Comparison of ENCODE assay signal across 8 cellular contexts in the genomic region with DNA sequence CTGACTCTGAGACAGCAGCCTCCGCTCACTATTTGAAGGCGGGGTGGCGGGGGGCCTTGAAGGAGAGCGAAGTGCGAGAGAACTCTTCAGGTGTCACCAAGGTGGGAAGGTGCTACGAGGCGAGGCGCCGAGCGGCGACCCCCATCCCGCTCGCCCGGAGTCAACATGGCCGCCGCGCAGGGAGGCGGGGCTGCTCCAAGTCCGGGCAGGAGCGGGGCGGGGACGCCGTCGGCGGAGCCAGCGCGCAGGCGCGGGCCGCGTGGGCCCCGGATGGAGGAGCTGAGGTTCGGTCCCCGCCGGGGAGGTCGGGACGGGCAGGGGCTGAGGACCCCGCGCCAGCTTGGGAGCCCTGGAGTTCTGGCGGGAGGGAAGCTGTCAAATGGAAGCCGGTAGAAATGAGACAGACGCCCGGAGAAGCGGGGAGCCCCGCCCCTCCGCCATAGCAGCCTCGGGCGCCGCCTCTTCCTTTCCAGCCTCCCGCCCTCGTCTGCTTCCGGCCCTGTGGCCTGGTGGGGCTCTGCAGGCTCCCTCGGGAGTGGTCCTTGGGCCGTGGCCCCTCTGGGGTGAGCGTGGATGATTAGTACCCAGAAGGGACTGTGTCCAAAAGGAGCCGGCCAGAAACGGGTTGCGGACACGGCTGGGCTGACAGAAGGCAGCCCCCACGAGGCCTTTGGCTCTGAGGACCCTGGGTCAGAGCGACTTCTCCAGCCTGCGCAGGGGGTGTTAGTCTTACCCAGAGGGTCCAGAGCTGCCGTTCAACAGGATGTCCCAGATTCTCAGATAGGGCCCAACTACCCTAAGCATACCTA. TPM values are rescaled to one million over a fixed set of nuclear protein-coding genes. Genes with fewer than 3 reads are reported as not detected.
DNase-seq lines count a peak whose midpoint lies in the region; ATAC-seq, FAIRE-seq and TF ChIP-seq lines count a peak whose summit lies in the region.

A gene (plus strand): TSS at position 245 of the 809 bp plus-strand sequence. CDS start 2,866 bp downstream, outside the sequence.

- WGBS in pancreas, 2 donors, result 0% methylated on average over 62 to 63 of the region's 63 CpGs
- 0 to 1% methylated on average over 9 to 30 of the region's 63 CpGs for WGBS in thyroid gland, 2 donors

- DNase-seq in HFF-Myc (ENCODE audit: extremely low read depth, low read depth) (no peak), NCI-H1048 (lab: John Stamatoyannopoulos, UW) (peak; percentile 58), SKM-1 (lab: John Stamatoyannopoulos, UW; ENCODE audit: unreplicated experiment) (peak; percentile 63), head of caudate nucleus (peak; percentile 68 to 95 (median 90)), pancreas (peak; percentile 80 to 95 (median 88)), thyroid gland (peak; percentile 87 to 89)

- ATAC-seq in pancreas, result peak; percentile 81 to 90 (median 87)

- no peaks in the 10 kb centered on the region for H3K27me3 Mint-ChIP-seq in activated naive CD4-positive, alpha-beta T cell treated with anti-CD3 and anti-CD28 coated beads, Interleukin-2, amount 50 U/mL, for 24 hours

- TF ChIP-seq CTCF in HFF-Myc (IDR thresholded peaks at IDR 0.05; ENCODE audit: low read depth, low read length, missing control alignments) (no peak), pancreas (IDR thresholded peaks at IDR 0.05) (no peak), thyroid gland (IDR thresholded peaks at IDR 0.05) (peak in 4 of 6 experiments; percentile 10 to 45 (median 24))

- intact Hi-C loops in head of caudate nucleus (cut with DNase I) (loop anchor here (2.0 kb wide), 2 partner anchors 93 to 185 kb away; no protein-coding TSS in a partner anchor), pancreas (cut with DNase I) (no loop called here), thyroid gland (cut with DNase I) (loop anchor here (5.0 kb wide), 1 partner anchor 91 kb away; a partner anchor contains a TSS)

- H3K36me3 ChIP-seq in pancreas (no peaks in the 10 kb centered on the region), thyroid gland (no peaks in the 10 kb centered on the region)

- H3K4me3 ChIP-seq in GM08714 (ENCODE audit: low read length), result peak within 1 kb of the TSS; percentile 70
- peak within 1 kb of the TSS; percentile 65 for H3K4me3 ChIP-seq in HFF-Myc (replicated peaks; ENCODE audit: low read depth, low read length)
- H3K4me3 ChIP-seq in pancreas, result peak within 1 kb of the TSS; percentile 76 to 91 (median 86)
- peak within 1 kb of the TSS; percentile 23 to 61 (median 55) for H3K4me3 ChIP-seq in thyroid gland (replicated peaks in 1 of 3)

- peak; percentile 19 to 89 for TF ChIP-seq POLR2A in thyroid gland (IDR thresholded peaks at IDR 0.05)

- H3K27ac ChIP-seq in pancreas, result peak within 1 kb of the TSS; percentile 93 to 99 (median 97)
- peak within 1 kb of the TSS; percentile 93 to 100 (median 98) for H3K27ac ChIP-seq in thyroid gland

- H3K27ac Mint-ChIP-seq in activated naive CD4-positive, alpha-beta T cell treated with anti-CD3 and anti-CD28 coated beads, Interleukin-2, amount 50 U/mL, for 24 hours, result peak within 1 kb of the TSS; percentile 100

- H3K4me1 ChIP-seq in pancreas (peaks cover 24 to 44% (median 31%) of the 10 kb centered on the region in 3 donors), thyroid gland (peaks cover 26 to 41% of the 10 kb centered on the region in 2 donors)

- H3K4me1 Mint-ChIP-seq in activated naive CD4-positive, alpha-beta T cell treated with anti-CD3 and anti-CD28 coated beads, Interleukin-2, amount 50 U/mL, for 24 hours, result peaks cover 76% of the 10 kb centered on the region

- no peaks in the 10 kb centered on the region for H3K27me3 ChIP-seq in pancreas
- H3K27me3 ChIP-seq in thyroid gland, result no peaks in the 10 kb centered on the region

- H3K9me3 ChIP-seq in pancreas (no peaks in the 10 kb centered on the region), thyroid gland (no peaks in the 10 kb centered on the region)

- H3K36me3 Mint-ChIP-seq in activated naive CD4-positive, alpha-beta T cell treated with anti-CD3 and anti-CD28 coated beads, Interleukin-2, amount 50 U/mL, for 24 hours, result no peaks in the 10 kb centered on the region

- no peak for FAIRE-seq in pancreas (lab: Jason Lieb, UNC)

- H3K9me3 Mint-ChIP-seq in activated naive CD4-positive, alpha-beta T cell treated with anti-CD3 and anti-CD28 coated beads, Interleukin-2, amount 50 U/mL, for 24 hours, result no peaks in the 10 kb centered on the region

- H3K4me3 Mint-ChIP-seq in activated naive CD4-positive, alpha-beta T cell treated with anti-CD3 and anti-CD28 coated beads, Interleukin-2, amount 50 U/mL, for 24 hours, result peak within 1 kb of the TSS; percentile 99

RNA-seq across cellular contexts. Expression of the gene that starts here (rescaled TPM):
- total RNA-seq in pancreas (1 to 10 TPM; 5.6 to 9.5 (median 7.3) TPM), thyroid gland (10 to 100 TPM; 20.5 to 39.4 (median 27.8) TPM)
- polyA plus RNA-seq in pancreas, result 1 to 10 TPM; 3.3 to 6.2 TPM

Comparison
In these comparisons a context has a peak if more than half of its experiments do, and no peak if none do; other contexts are left out.
1. CTCF ChIP-seq: peak in thyroid gland (4 of 6); none in HFF-Myc (single experiment) and pancreas (0 of 4).
2. intact Hi-C loops: an anchor here in head of caudate nucleus (2.0 kb wide) and thyroid gland (5.0 kb wide); none called in pancreas.
3. Peak in every context shown above with its lines, with median percentiles within 50 percentile points of each other: H3K4me3 ChIP-seq.